8 cellular contexts compared by ENCODE assay signal in the genomic region with DNA sequence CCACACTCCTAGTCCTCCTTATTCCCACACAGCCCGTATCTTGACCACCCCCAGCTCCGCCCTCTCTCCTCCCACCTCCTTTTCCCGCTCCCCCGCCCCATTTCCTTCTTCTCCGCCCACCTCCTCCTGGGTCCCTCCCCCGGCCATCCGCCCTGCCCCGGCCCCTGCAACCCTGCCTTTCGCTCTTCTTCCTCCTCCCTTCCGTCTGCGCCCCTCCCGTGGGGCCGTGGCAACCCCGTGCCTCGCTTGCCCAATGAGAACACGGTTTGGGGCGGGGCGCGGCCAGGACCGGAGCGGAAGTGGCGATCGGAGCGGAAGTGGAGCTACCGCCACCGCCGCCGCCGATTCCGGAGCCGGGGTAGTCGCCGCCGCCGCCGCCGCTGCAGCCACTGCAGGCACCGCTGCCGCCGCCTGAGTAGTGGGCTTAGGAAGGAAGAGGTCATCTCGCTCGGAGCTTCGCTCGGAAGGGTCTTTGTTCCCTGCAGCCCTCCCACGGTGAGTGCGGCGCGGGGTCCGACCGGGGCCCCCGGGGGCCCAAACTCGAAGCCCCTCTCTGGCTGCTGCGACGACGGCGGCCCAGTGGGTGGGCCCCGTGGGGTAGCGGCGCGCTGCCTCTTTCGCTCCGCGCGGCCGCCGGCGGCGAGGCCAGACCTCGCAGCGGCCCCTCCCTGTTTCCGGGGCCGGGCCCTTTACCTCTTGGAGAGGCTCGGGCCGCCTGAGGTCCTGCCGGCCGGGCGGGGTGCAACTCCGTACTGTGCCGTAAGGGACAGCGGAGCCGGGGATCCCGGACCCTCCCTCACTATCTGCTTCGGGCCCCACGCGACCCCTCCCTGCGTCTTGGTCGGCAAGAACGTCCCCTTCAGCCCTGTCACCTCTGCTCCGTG. TPM values are rescaled to one million over a fixed set of nuclear protein-coding genes. Genes with fewer than 3 reads are reported as not detected.
DNase-seq lines count a peak whose midpoint lies in the region; ATAC-seq, FAIRE-seq and TF ChIP-seq lines count a peak whose summit lies in the region.

TSS of gene YWHAB (plus strand) at position 314 of the 884 bp plus-strand sequence. CDS start 15,829 bp downstream, outside the sequence.

- H3K27me3 ChIP-seq in H1 (replicated peaks in 1 of 4; ENCODE audit: control insufficient read depth in 3 of 4, extremely low read depth in 1 of 4, insufficient read depth in 3 of 4, low read length in 3 of 4) (no peaks in the 10 kb centered on the region), mesendoderm (ENCODE audit: insufficient read depth, low read length, poor library complexity) (no peaks in the 10 kb centered on the region)

- H2AK5ac ChIP-seq in H1 (ENCODE audit: low read depth, low read length) (no peak within 1 kb of the TSS), mesendoderm (ENCODE audit: low read length) (no peak within 1 kb of the TSS)

- TF ChIP-seq POLR2A in H1 (IDR thresholded peaks at IDR 0.05; ENCODE audit: control extremely low read depth in 1 of 2, low read depth in 2 of 2, low read length in 2 of 2): 0 out of 3 replicates have a peak, but pooled peaks of 1 of the 2 experiments have one; percentile 70

- no peak within 1 kb of the TSS for H3K23ac ChIP-seq in H1 (ENCODE audit: insufficient read length)
- peak within 1 kb of the TSS; percentile 15 for H3K23ac ChIP-seq in mesendoderm (ENCODE audit: low read length)

- H3K4me2 ChIP-seq in H1 (ENCODE audit: insufficient read depth in 1 of 2, low read depth in 2 of 2, low read length in 2 of 2) (peak within 1 kb of the TSS; percentile 84 to 90), mesendoderm (ENCODE audit: low read length) (peak within 1 kb of the TSS; percentile 95)

- TF ChIP-seq CTCF in H1 (IDR thresholded peaks at IDR 0.05; ENCODE audit: control extremely low read depth in 1 of 3, insufficient read depth in 1 of 3, low read depth in 1 of 3, low read length in 3 of 3): peak in 1 of 3 experiments; percentile 13; a peak in 1 of 4 replicates

- H3K4me1 ChIP-seq in H1 (replicated peaks in 1 of 4; ENCODE audit: control insufficient read depth in 3 of 4, insufficient read depth in 4 of 4, low read length in 3 of 4): peaks cover 0 to 9% (median 7%) of the 10 kb centered on the region in 4 experiments; a peak in 5 of 7 replicates
- H3K4me1 ChIP-seq in mesendoderm (ENCODE audit: control insufficient read depth, low read depth, low read length): peaks cover 2% of the 10 kb centered on the region

- H2AFZ ChIP-seq in H1 (ENCODE audit: low read length): peak within 1 kb of the TSS; percentile 74; the same call in 1 of the 2 replicates

- H4K91ac ChIP-seq in H1 (replicated peaks; ENCODE audit: insufficient read length, low read length): peak within 1 kb of the TSS; percentile 83

- peaks cover 15 to 20% of the 10 kb centered on the region in 2 experiments for H4K20me1 ChIP-seq in H1 (replicated peaks in 1 of 2; ENCODE audit: control insufficient read depth in 1 of 2, insufficient read depth in 2 of 2, low read length in 2 of 2)

- peaks cover 8% of the 10 kb centered on the region for H3K23me2 ChIP-seq in H1 (ENCODE audit: low read depth, low read length)

- H2BK5ac ChIP-seq in H1 (ENCODE audit: low read depth, low read length): peak within 1 kb of the TSS; percentile 82
- peak within 1 kb of the TSS; percentile 35 for H2BK5ac ChIP-seq in mesendoderm (ENCODE audit: low read length)

- H3K36me3 ChIP-seq in H1 (ENCODE audit: control insufficient read depth in 2 of 4, insufficient read depth in 4 of 4, low read length in 3 of 4) (peaks cover 0 to 13% (median 0%) of the 10 kb centered on the region in 4 experiments; a peak in 1 of 8 replicates), mesendoderm (ENCODE audit: control insufficient read depth, insufficient read depth, low read length) (no peaks in the 10 kb centered on the region)

- DNase-seq in COR-L47 (lab: John Stamatoyannopoulos, UW) (peak; percentile 97), HTR-8/SVneo (ENCODE audit: insufficient read length, low spot score) (peak; percentile 100), NOMO-1 treated with dmso at 0.1 percent for 144 hours (lab: John Stamatoyannopoulos, UW; ENCODE audit: unreplicated experiment) (peak; percentile 99), H1 (ENCODE audit: low read depth in 1 of 2, low spot score in 2 of 2) (peak; percentile 95 to 98), mesendoderm (peak; percentile 99)
- peak; percentile 94 to 97 (median 95) for DNase-seq in activated CD8-positive, alpha-beta memory T cell treated with anti-CD3 and anti-CD28 coated beads for 48 hours (ENCODE audit: low read depth in 2 of 3, low spot score in 2 of 3)
- peak; percentile 96 for DNase-seq in stimulated activated CD8-positive, alpha-beta memory T cell treated with anti-CD3 and anti-CD28 coated beads, Interleukin-15, amount 100 ng/mL, for 1 hour (ENCODE audit: low read depth)

- H3K18ac ChIP-seq in H1 (ENCODE audit: extremely low read depth, low read length): peak within 1 kb of the TSS; percentile 67
- peak within 1 kb of the TSS; percentile 94 for H3K18ac ChIP-seq in mesendoderm (ENCODE audit: low read length)

- H2BK15ac ChIP-seq in H1 (ENCODE audit: low read length) (no peak within 1 kb of the TSS), mesendoderm (replicated peaks; ENCODE audit: low read depth) (no peak within 1 kb of the TSS)

- TF ChIP-seq RAD21 in H1 (IDR thresholded peaks at IDR 0.05 in 1 of 2, conservative IDR thresholded peaks at IDR 0.05 in 1 of 2; ENCODE audit: low read depth in 2 of 2, low read length in 2 of 2): no peak

- H3K27ac ChIP-seq in H1 (ENCODE audit: low read depth, low read length): peak within 1 kb of the TSS; percentile 72; the same call in 1 of the 2 replicates
- H3K27ac ChIP-seq in mesendoderm (ENCODE audit: low read depth, low read length): peak within 1 kb of the TSS; percentile 91

- peak within 1 kb of the TSS; percentile 89 for H3K56ac ChIP-seq in H1 (replicated peaks; ENCODE audit: insufficient read length, low read depth, low read length)
- peak within 1 kb of the TSS; percentile 95 for H3K56ac ChIP-seq in mesendoderm (ENCODE audit: low read length)

- peak; percentile 90 for ATAC-seq in GM21360 (IDR thresholded peaks at IDR 0.05; ENCODE audit: unreplicated experiment)

- H3K9ac ChIP-seq in H1 (replicated peaks in 1 of 4; ENCODE audit: extremely low read depth in 1 of 4, low read depth in 3 of 4, low read length in 3 of 4): peak within 1 kb of the TSS; percentile 78 to 92 (median 85)
- peak within 1 kb of the TSS; percentile 96 for H3K9ac ChIP-seq in mesendoderm (ENCODE audit: low read length)

- H3K79me2 ChIP-seq in H1 (ENCODE audit: control insufficient read depth in 1 of 2, insufficient read depth in 2 of 2, low read length in 2 of 2) (peaks cover 37 to 49% of the 10 kb centered on the region in 2 experiments), mesendoderm (ENCODE audit: control insufficient read depth, insufficient read depth, low read length) (peaks cover 46% of the 10 kb centered on the region)

- H3K4ac ChIP-seq in H1 (replicated peaks; ENCODE audit: insufficient read length, low read depth, low read length): peak within 1 kb of the TSS; percentile 40
- peak within 1 kb of the TSS; percentile 97 for H3K4ac ChIP-seq in mesendoderm (ENCODE audit: low read depth, low read length)

- no peaks in the 10 kb centered on the region for H3K9me3 ChIP-seq in H1 (ENCODE audit: insufficient read depth in 2 of 2, low read depth in 1 of 2, low read length in 1 of 2)

- peak in 1 of 2 experiments; percentile 3; a peak in 1 of 3 replicates for TF ChIP-seq EP300 in H1 (IDR thresholded peaks at IDR 0.05; ENCODE audit: borderline replicate concordance in 1 of 2, low read depth in 2 of 2, low read length in 2 of 2)

- CTCF ChIA-PET in H1 (lab: Charles Lee; ENCODE audit: partially characterized antibody): interaction anchor here (1.3 to 1.9 kb wide), 2 partner anchors 80 to 135 kb away, joined by 5 read pairs; no protein-coding TSS in a partner anchor

- POLR2A ChIA-PET in H1 (lab: Charles Lee; ENCODE audit: partially characterized antibody): interaction anchor here (0.8 to 3.2 kb wide), 16 partner anchors 7 to 230 kb away, joined by 3 to 18 read pairs (median 4); partner anchors contain the start of genes PABPC1L, TOMM34 and WFDC5

- WGBS in H1 (ENCODE audit: extremely low coverage in 1 of 2, insufficient coverage in 1 of 2, insufficient read length in 1 of 2, insufficient replicate concordance in 2 of 2, low coverage in 1 of 2, low lambda C conversion rate in 2 of 2, missing lambda C conversion rate in 1 of 2), 2 experiments: 2% methylated on average over 76 of the region's 89 CpGs; no CpG with 5 or more reads in 1 of the 2 experiments
- WGBS in mesendoderm (ENCODE audit: extremely low coverage, insufficient coverage, low lambda C conversion rate): no CpG with 5 or more reads among the region's 89 CpGs

- H3K4me3 ChIP-seq in H1 (ENCODE audit: extremely low read depth in 1 of 4, insufficient read depth in 2 of 4, low read depth in 3 of 4, low read length in 4 of 4) (peak within 1 kb of the TSS; percentile 86 to 96 (median 92)), mesendoderm (ENCODE audit: low read length) (peak within 1 kb of the TSS; percentile 45)

- H2BK12ac ChIP-seq in H1 (ENCODE audit: low read depth, low read length): 0 out of 2 replicates have a peak within 1 kb of the TSS, but pooled peaks have one; percentile 44

- H3K14ac ChIP-seq in H1 (ENCODE audit: insufficient read length): no peak within 1 kb of the TSS

- peak within 1 kb of the TSS; percentile 91 for H4K8ac ChIP-seq in H1 (ENCODE audit: extremely low read depth, insufficient read depth, low read length)
- H4K8ac ChIP-seq in mesendoderm (ENCODE audit: low read depth, low read length): peak within 1 kb of the TSS; percentile 41

- FAIRE-seq in HTR-8/SVneo (lab: Jason Lieb, UNC): peak; percentile 100
- no peak for FAIRE-seq in H1 (lab: Jason Lieb, UNC)

- no peak within 1 kb of the TSS for H2BK120ac ChIP-seq in H1 (replicated peaks; ENCODE audit: low read depth, low read length)
- H2BK120ac ChIP-seq in mesendoderm (ENCODE audit: low read depth, low read length): no peak within 1 kb of the TSS

- H4K5ac ChIP-seq in H1 (ENCODE audit: insufficient read length, low read depth, low read length) (peak within 1 kb of the TSS; percentile 94), mesendoderm (ENCODE audit: low read length) (no peak within 1 kb of the TSS)

- H3K79me1 ChIP-seq in H1 (ENCODE audit: low read depth, low read length): no peaks in the 10 kb centered on the region
- H3K79me1 ChIP-seq in mesendoderm (ENCODE audit: low read length): peaks cover 1% of the 10 kb centered on the region

- no peak within 1 kb of the TSS for H2BK20ac ChIP-seq in H1 (ENCODE audit: low read length)

RNA-seq across cellular contexts. Expression of gene YWHAB, which starts in this region (rescaled TPM):
- 246 and 256 TPM in 2 replicates for total RNA-seq in H1 (2021; fragmentation: NEBNext Ultra II Directional; extraction: Animal tissue kit (Norgen Biotek cat#: 25700))
- polyA plus RNA-seq in H1 (2011; rRNA removed): 40.2 and 72.9 TPM in 2 replicates
- polyA plus RNA-seq in H1 (2011; cell fraction: cytosol; rRNA removed): 93.0 TPM
- 30.6 TPM for polyA plus RNA-seq in H1 (2011; cell fraction: nucleus; rRNA removed)
- polyA plus RNA-seq in H1 (2012, experiment 1 of 2): 131 to 211 TPM (median 149 TPM) in 4 replicates
- 47.9 TPM for polyA plus RNA-seq in H1 (2012, experiment 2 of 2)
- 235 TPM for polyA plus RNA-seq in H1 (2013, experiment 1 of 2)
- 241 TPM for polyA plus RNA-seq in H1 (2013, experiment 2 of 2)
- polyA minus RNA-seq in H1 (2011; rRNA and poly(A)+ RNA removed): 52.5 and 80.7 TPM in 2 replicates
- 44.5 TPM for polyA minus RNA-seq in H1 (2011; cell fraction: cytosol; rRNA and poly(A)+ RNA removed)
- polyA minus RNA-seq in H1 (2011; cell fraction: nucleus; rRNA and poly(A)+ RNA removed): 34.7 TPM
- 300 TPM for polyA plus RNA-seq in mesendoderm (2013, experiment 1 of 2)
- 307 TPM for polyA plus RNA-seq in mesendoderm (2013, experiment 2 of 2)

Comparison
In these comparisons a context has a peak if more than half of its experiments do, and no peak if none do; other contexts are left out.
1. Peak in every context shown above with its lines: DNase-seq, ATAC-seq, H3K4me3 ChIP-seq and H3K27ac ChIP-seq.